17 cellular contexts compared by ENCODE assay signal in the genomic region with DNA sequence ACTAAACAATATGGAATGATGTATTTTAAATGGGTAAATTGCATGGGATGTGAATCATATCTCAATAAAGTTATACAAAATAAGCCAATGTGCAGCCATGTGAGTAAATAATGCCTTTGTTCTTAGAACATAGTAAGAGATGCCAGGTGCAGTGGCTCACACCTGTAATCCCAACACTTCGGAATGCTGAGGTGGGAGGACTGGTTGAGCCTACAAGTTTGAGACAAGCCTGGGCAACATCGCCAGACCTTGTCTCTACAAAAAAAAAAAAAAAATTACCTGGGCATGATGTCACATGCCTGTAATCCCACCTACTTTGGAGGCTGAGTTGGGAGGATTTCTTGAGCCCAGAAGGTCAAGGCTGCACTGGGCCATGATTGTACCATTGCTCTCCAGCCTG.
DNase-seq lines count a peak whose midpoint lies in the region; ATAC-seq and TF ChIP-seq lines count a peak whose summit lies in the region.
"Had no signal": no experiment of that assay in that cellular context is flagged by ENCODE, and none has a peak within 500 bp of the region (broad histone marks: within the 10 kb centered on the region; RNA-seq: fewer than 3 reads in every experiment).

No MANE protein-coding gene starts in this region.

- H4K20me1 ChIP-seq in mammary epithelial cell (ENCODE audit: insufficient read depth, low read length) (no peaks in the 10 kb centered on the region), smooth muscle cell (ENCODE audit: low read depth) (no peaks in the 10 kb centered on the region)

- no TSS peak for BruUV-seq in mammary epithelial cell (replicated peaks; lab: Mats Ljungman, UMichigan)

- peak; percentile 73 for ATAC-seq in esophagus mucosa
- ATAC-seq in HG03196 (IDR thresholded peaks at IDR 0.05; ENCODE audit: unreplicated experiment), result no peak
- no peak for ATAC-seq in activated naive CD4-positive, alpha-beta T cell treated with anti-CD3 and anti-CD28 coated beads, Interleukin-2, amount 50 U/mL, for 72 hours
- ATAC-seq: GM12878 had no signal

- no peak overlapping the region for H3K27ac Mint-ChIP-seq in activated naive CD4-positive, alpha-beta T cell treated with anti-CD3 and anti-CD28 coated beads, Interleukin-2, amount 50 U/mL, for 72 hours
- H3K27ac Mint-ChIP-seq: CD4-positive, CD25-positive, alpha-beta regulatory T cell; CD8-positive, alpha-beta memory T cell; H9 had no signal

- WGBS in mammary epithelial cell (ENCODE audit: low coverage, missing lambda C conversion rate), result 0% methylated on average over 1 of the region's 2 CpGs
- WGBS in smooth muscle cell (ENCODE audit: low lambda C conversion rate), result 76% methylated on average over 2 of the region's 2 CpGs

- no peak overlapping the region for H3K9ac ChIP-seq in mammary epithelial cell (ENCODE audit: insufficient read depth, low read length)
- H3K9ac ChIP-seq in smooth muscle cell (ENCODE audit: low read depth), result no peak overlapping the region

- H3K36me3 ChIP-seq in mammary epithelial cell (ENCODE audit: insufficient read depth, low read length) (no peaks in the 10 kb centered on the region), smooth muscle cell (ENCODE audit: low read depth) (no peaks in the 10 kb centered on the region)
- H3K36me3 ChIP-seq: BE2C had no signal

- H3K4me2 ChIP-seq in mammary epithelial cell (ENCODE audit: insufficient read depth, low read depth, low read length) (no peak overlapping the region), smooth muscle cell (no peak overlapping the region)

- intact Hi-C loops in mammary epithelial cell (cut with micrococcal nuclease), result no loop called here

- H3K27me3 ChIP-seq in mammary epithelial cell (ENCODE audit: insufficient read depth, low read length), result no peaks in the 10 kb centered on the region
- H3K27me3 ChIP-seq in smooth muscle cell (ENCODE audit: low read depth), result no peaks in the 10 kb centered on the region
- H3K27me3 ChIP-seq: BE2C had no signal

- no peak overlapping the region for H3K4me3 ChIP-seq in mammary epithelial cell (replicated peaks in 1 of 3; ENCODE audit: insufficient read depth in 1 of 3, low read depth in 2 of 3, low read length in 3 of 3)
- H3K4me3 ChIP-seq in smooth muscle cell, result no peak overlapping the region
- H3K4me3 ChIP-seq: GM12878 had no signal

- TF ChIP-seq CTCF in RWPE1 (conservative IDR thresholded peaks at IDR 0.05; ENCODE audit: low read depth) (no peak), mammary epithelial cell (conservative IDR thresholded peaks at IDR 0.05 in 1 of 2, IDR thresholded peaks at IDR 0.05 in 1 of 2; ENCODE audit: extremely low read depth in 1 of 2, insufficient read depth in 1 of 2, low read depth in 1 of 2, low read length in 2 of 2) (no peak), smooth muscle cell (IDR thresholded peaks at IDR 0.05; ENCODE audit: borderline replicate concordance, insufficient read depth, poor library complexity, severe bottlenecking) (no peak)

- peaks cover 8 to 12% of the 10 kb centered on the region in 2 donors for H3K9me3 Mint-ChIP-seq in activated naive CD4-positive, alpha-beta T cell treated with anti-CD3 and anti-CD28 coated beads, Interleukin-2, amount 50 U/mL, for 72 hours

- H3F3A ChIP-seq in smooth muscle cell (ENCODE audit: low read depth), result no peaks in the 10 kb centered on the region

- H2AFZ ChIP-seq in mammary epithelial cell (ENCODE audit: low read depth, low read length), result no peak overlapping the region
- H2AFZ ChIP-seq in smooth muscle cell (ENCODE audit: low read depth), result no peak overlapping the region

- peak; percentile 22 for DNase-seq in RWPE1 (ENCODE audit: low spot score)
- DNase-seq in mammary epithelial cell, result peak; percentile 97
- no peak for DNase-seq in smooth muscle cell (lab: John Stamatoyannopoulos, UW; ENCODE audit: unreplicated experiment)
- DNase-seq in activated naive CD4-positive, alpha-beta T cell treated with anti-CD3 and anti-CD28 coated beads, Interleukin-2, amount 50 U/mL, for 72 hours (ENCODE audit: low spot score in 2 of 2), result no peak
- DNase-seq: BE2C; C1 segment of cervical spinal cord; CD4-positive, CD25-positive, alpha-beta regulatory T cell; CD8-positive, alpha-beta memory T cell; COR-L47; DMS 273 treated with DMSO at 0.1 percent for 48 hours; DMS53; DND-41; EL; H9 had no signal

- in situ Hi-C loops in mammary epithelial cell (cut with MboI; ENCODE audit: low sequenced_read_pairs in 2 of 2), result no loop called here

- H3K9me3 ChIP-seq in mammary epithelial cell (replicated peaks; ENCODE audit: insufficient read depth, low read length) (peaks cover 4% of the 10 kb centered on the region), smooth muscle cell (replicated peaks; ENCODE audit: low read depth) (no peaks in the 10 kb centered on the region)
- H3K9me3 ChIP-seq: BE2C had no signal

- no peaks in the 10 kb centered on the region for H3K79me2 ChIP-seq in mammary epithelial cell (ENCODE audit: insufficient read depth, low read length)
- no peaks in the 10 kb centered on the region for H3K79me2 ChIP-seq in smooth muscle cell (ENCODE audit: low read depth)

- no peaks in the 10 kb centered on the region for H3K36me3 Mint-ChIP-seq in activated naive CD4-positive, alpha-beta T cell treated with anti-CD3 and anti-CD28 coated beads, Interleukin-2, amount 50 U/mL, for 72 hours
- H3K36me3 Mint-ChIP-seq: CD4-positive, CD25-positive, alpha-beta regulatory T cell; CD8-positive, alpha-beta memory T cell had no signal

- CTCF ChIA-PET in RWPE1 (lab: Yijun Ruan, JAX) (no interaction called here), mammary epithelial cell (lab: Charles Lee; ENCODE audit: low non-redundant PET) (no interaction called here)

- H3K27ac ChIP-seq in RWPE1, result no peak overlapping the region
- H3K27ac ChIP-seq in mammary epithelial cell (ENCODE audit: insufficient read depth, low read depth, low read length), result peak overlapping the region; percentile 40
- H3K27ac ChIP-seq in smooth muscle cell (ENCODE audit: low read depth), result peak overlapping the region; percentile 3

- H3K4me1 ChIP-seq in mammary epithelial cell (ENCODE audit: insufficient read depth, low read length) (peaks cover 24% of the 10 kb centered on the region), smooth muscle cell (ENCODE audit: low read depth) (no peaks in the 10 kb centered on the region)
- H3K4me1 ChIP-seq: BE2C had no signal

- dilution Hi-C loops in mammary epithelial cell (cut with HindIII; ENCODE audit: low sequenced_read_pairs), result no loop called here

- POLR2A ChIA-PET in RWPE1 (lab: Yijun Ruan, JAX; ENCODE audit: low non-redundant PET), result no interaction called here

Comparison
In these comparisons a context has a peak if more than half of its experiments do, and no peak if none do; other contexts are left out.
1. DNase-seq: peak in RWPE1 (single experiment) and mammary epithelial cell (single experiment); none in smooth muscle cell (single experiment) and activated naive CD4-positive, alpha-beta T cell treated with anti-CD3 and anti-CD28 coated beads, Interleukin-2, amount 50 U/mL, for 72 hours (0 of 2).